ENCODE assay signal across 20 cellular contexts in genomic region chr19:30096596-30097370, GRCh38.
"Had no signal": no experiment of that assay in that cellular context is flagged by ENCODE, and none has a peak within 500 bp of the region (broad histone marks: within the 10 kb centered on the region; RNA-seq: fewer than 3 reads in every experiment).

No MANE protein-coding gene starts in this region.

- H3K27ac ChIP-seq: suprapubic skin, transverse colon had no signal

- FAIRE-seq: endometrium, frontal cortex had no signal

- H3K9me3 ChIP-seq: mucosa of descending colon, suprapubic skin, transverse colon had no signal

- H3K4me3 ChIP-seq: mucosa of descending colon, smooth muscle cell, suprapubic skin, transverse colon had no signal

- H3K4me2 ChIP-seq: smooth muscle cell had no signal

- H3K36me3 ChIP-seq: suprapubic skin, transverse colon had no signal

- H3K27me3 ChIP-seq: suprapubic skin, transverse colon had no signal

- DNase-seq: cerebellar nuclear complex; cortex of kidney; effector memory CD8-positive, alpha-beta T cell; hypothalamus; immature natural killer cell; islet precursor cell; mesenchymal stem cell; mucosa of descending colon; naive B cell; retina; stimulated activated CD4-positive, alpha-beta T cell treated with anti-CD3 and anti-CD28 coated beads, Interleukin-2, amount 100 ng/mL, for 24 hours; stimulated activated CD4-positive, alpha-beta T cell treated with anti-CD3 and anti-CD28 coated beads, Interleukin-4, amount 100 ng/mL, for 24 hours; transverse colon had no signal

- H3K4me1 ChIP-seq: suprapubic skin, transverse colon had no signal

- ATAC-seq: effector memory CD8-positive, alpha-beta T cell; left lobe of liver; mucosa of descending colon; natural killer cell treated with Interleukin-12 subunit alpha and Interleukin-12 subunit beta and Interleukin-15 and Interleukin-18, amount 100 ng/mL, for 72 hours; stimulated activated memory B cell treated with anti-CD40 and anti-IgM and Interleukin-4, amounts not matched to agents 10 μg/mL and 1 μg/mL and 100 μg/mL, for 72 hours had no signal
